15 cellular contexts compared by ENCODE assay signal in genomic region chr7:151730591-151730990, GRCh38.
A peak's percentile ranks its signal among the peaks of the same experiment; 100 is the strongest.
DNase-seq lines count a peak whose midpoint lies in the region; ATAC-seq, FAIRE-seq and TF ChIP-seq lines count a peak whose summit lies in the region.
"Had no signal": no experiment of that assay in that cellular context is flagged by ENCODE, and none has a peak within 500 bp of the region (broad histone marks: within the 10 kb centered on the region; RNA-seq: fewer than 3 reads in every experiment).

No MANE protein-coding gene starts in this region.

- no peak overlapping the region for H3K4me3 ChIP-seq in heart right ventricle
- no peak overlapping the region for H3K4me3 ChIP-seq in BLaER1 treated with 17β-estradiol and CSF1 and Interleukin-3, amounts not matched to agents 10 nM and 100 nM
- no peak overlapping the region for H3K4me3 ChIP-seq in kidney (ENCODE audit: low read length in 2 of 2)
- H3K4me3 ChIP-seq in small intestine (ENCODE audit: low read depth in 1 of 2, low read length in 2 of 2) = no peak overlapping the region
- H3K4me3 ChIP-seq: GM12878, GM23338 had no signal

- DNase-seq in heart right ventricle (no peak), left cardiac atrium (no peak), kidney (peak; percentile 29), small intestine (no peak), NCI-H226 (no peak)
- DNase-seq in effector CD8-positive, alpha-beta T cell (lab: John Stamatoyannopoulos, UW) = no peak
- DNase-seq: 8988T; AML-193; CD4-positive, alpha-beta memory T cell; DMS79; H7 had no signal

- H3K9me3 ChIP-seq in heart right ventricle (no peaks in the 10 kb centered on the region), kidney (ENCODE audit: control insufficient read depth in 1 of 2, low read length in 2 of 2) (no peaks in the 10 kb centered on the region), small intestine (ENCODE audit: control insufficient read depth, low read depth) (no peaks in the 10 kb centered on the region)
- H3K9me3 ChIP-seq in BLaER1 treated with 17β-estradiol and CSF1 and Interleukin-3, amounts not matched to agents 10 nM and 100 nM (replicated peaks in 1 of 11) = no peaks in the 10 kb centered on the region

- 91 to 95% methylated on average over 9 of the region's 9 CpGs for WGBS in heart right ventricle, 2 donors
- 84 to 93% (median 88%) methylated on average over 9 of the region's 9 CpGs for WGBS in small intestine, 3 donors

- H3K4me2 ChIP-seq in BLaER1 treated with 17β-estradiol and CSF1 and Interleukin-3, amounts not matched to agents 10 nM and 100 nM = peak overlapping the region in 6 of 11 experiments; percentile 4 to 42 (median 24); a peak in 5 of 22 replicates
- H3K4me2 ChIP-seq: GM23338 had no signal

- H3K36me3 ChIP-seq in heart right ventricle (no peaks in the 10 kb centered on the region), kidney (ENCODE audit: control insufficient read depth in 1 of 2, insufficient read depth in 2 of 2, low read length in 2 of 2) (no peaks in the 10 kb centered on the region), small intestine (ENCODE audit: control insufficient read depth in 2 of 2, insufficient read depth in 2 of 2, low read length in 2 of 2) (no peaks in the 10 kb centered on the region)
- no peaks in the 10 kb centered on the region for H3K36me3 ChIP-seq in BLaER1 treated with 17β-estradiol and CSF1 and Interleukin-3, amounts not matched to agents 10 nM and 100 nM

- H3K27ac ChIP-seq in heart right ventricle (peak overlapping the region in 7 of 10 donors; percentile 28 to 73 (median 50)), kidney (ENCODE audit: low read depth in 2 of 2, low read length in 2 of 2) (no peak overlapping the region), small intestine (ENCODE audit: low read depth in 1 of 2, low read length in 1 of 2) (peak overlapping the region; percentile 26 to 53)
- no peak overlapping the region for H3K27ac ChIP-seq in BLaER1 treated with 17β-estradiol and CSF1 and Interleukin-3, amounts not matched to agents 10 nM and 100 nM

- intact Hi-C loops in heart right ventricle (cut with DNase I) (loop anchor here in 1 of 10 donors (10.0 kb wide), 1 partner anchor 106 kb away; no protein-coding TSS in a partner anchor), left cardiac atrium (cut with DNase I) (loop anchor here in 1 of 2 donors (10.0 kb wide), 1 partner anchor 106 kb away; no protein-coding TSS in a partner anchor), kidney (cut with DNase I) (no loop called here)

- H4K20me1 ChIP-seq in BLaER1 treated with 17β-estradiol and CSF1 and Interleukin-3, amounts not matched to agents 10 nM and 100 nM = peaks cover 0 to 41% (median 5%) of the 10 kb centered on the region in 11 experiments; a peak in 12 of 22 replicates

- no peak overlapping the region for H3K9ac ChIP-seq in BLaER1 treated with 17β-estradiol and CSF1 and Interleukin-3, amounts not matched to agents 10 nM and 100 nM
- H3K9ac ChIP-seq in kidney (ENCODE audit: low read length in 2 of 2) = no peak overlapping the region

- FAIRE-seq in kidney (lab: Jason Lieb, UNC) (no peak), small intestine (lab: Jason Lieb, UNC) (no peak)
- FAIRE-seq: GM12878, GM18507 had no signal

- H3K4me1 ChIP-seq in heart right ventricle (peaks cover 13 to 82% (median 34%) of the 10 kb centered on the region in 9 donors), kidney (ENCODE audit: control insufficient read depth in 1 of 2, insufficient read depth in 1 of 2, low read depth in 1 of 2, low read length in 2 of 2) (peaks cover 0 to 6% of the 10 kb centered on the region in 2 donors), small intestine (ENCODE audit: control insufficient read depth in 2 of 2, insufficient read depth in 1 of 2, low read depth in 1 of 2, low read length in 1 of 2) (peaks cover 0 to 2% of the 10 kb centered on the region in 2 donors)
- H3K4me1 ChIP-seq in BLaER1 treated with 17β-estradiol and CSF1 and Interleukin-3, amounts not matched to agents 10 nM and 100 nM = peaks cover 34 to 99% (median 75%) of the 10 kb centered on the region in 10 experiments

- H3K27me3 ChIP-seq in heart right ventricle (no peaks in the 10 kb centered on the region), small intestine (ENCODE audit: control insufficient read depth in 2 of 2, insufficient read depth in 2 of 2, low read length in 2 of 2) (no peaks in the 10 kb centered on the region)
- H3K27me3 ChIP-seq in BLaER1 treated with 17β-estradiol and CSF1 and Interleukin-3, amounts not matched to agents 10 nM and 100 nM = peaks cover 0 to 8% (median 0%) of the 10 kb centered on the region in 11 experiments; a peak in 5 of 22 replicates

- ATAC-seq in heart right ventricle = no peak
- no peak for ATAC-seq in left cardiac atrium
- ATAC-seq: GM12878, GM23338 had no signal

- TF ChIP-seq CTCF in heart right ventricle (IDR thresholded peaks at IDR 0.05) (no peak), kidney (IDR thresholded peaks at IDR 0.05; ENCODE audit: borderline replicate concordance, extremely low read depth, insufficient read depth) (no peak)

Comparison
In these comparisons a context has a peak if more than half of its experiments do, and no peak if none do; other contexts are left out.
1. H3K27ac ChIP-seq: peak in heart right ventricle (7 of 10) and small intestine (2 of 2); none in BLaER1 treated with 17β-estradiol and CSF1 and Interleukin-3, amounts not matched to agents 10 nM and 100 nM (0 of 11) and kidney (0 of 2).